ENCODE assay signal across 8 cellular contexts in the genomic region with DNA sequence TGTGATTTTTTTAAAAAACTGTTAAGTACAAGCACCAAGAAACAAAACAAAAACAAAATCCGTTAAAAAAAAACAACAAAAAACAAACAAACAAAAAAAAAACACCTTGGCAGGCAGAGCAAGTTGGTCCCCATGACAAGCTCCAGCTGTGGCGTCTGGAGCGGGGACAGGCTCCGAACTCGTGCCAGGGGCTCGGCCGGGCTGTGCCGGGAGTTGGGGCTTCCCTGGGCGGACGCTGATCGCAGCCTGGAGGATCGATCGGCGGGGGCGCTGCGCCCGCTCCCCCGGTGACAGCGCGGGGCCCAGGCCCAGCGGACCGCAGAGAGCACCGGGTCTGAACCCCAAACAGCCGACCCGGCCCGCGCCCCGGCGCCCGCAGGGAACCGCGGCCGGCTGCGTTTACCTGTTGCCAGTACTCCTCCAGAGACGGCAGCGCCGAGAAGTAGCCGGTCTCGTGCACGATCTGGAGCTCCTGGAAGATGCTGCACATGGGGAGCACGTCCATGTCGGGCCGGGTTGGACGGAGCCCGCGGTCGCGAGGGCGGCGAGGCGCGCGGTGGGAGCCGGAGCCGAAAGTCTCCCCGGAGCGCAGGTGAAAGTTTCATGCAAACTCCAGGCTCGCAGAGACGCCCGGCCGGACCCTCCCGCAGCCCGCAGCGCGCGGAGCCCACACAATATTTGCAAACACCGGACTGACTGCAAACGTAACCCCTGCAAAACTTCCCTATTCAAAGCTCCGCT. TPM values are rescaled to one million over a fixed set of nuclear protein-coding genes. Genes with fewer than 3 reads are reported as not detected.
DNase-seq lines count a peak whose midpoint lies in the region; ATAC-seq and TF ChIP-seq lines count a peak whose summit lies in the region.

A gene (minus strand): TSS at position 700 of the 741 bp plus-strand sequence. CDS start 195 bp downstream, at position 505.

- DNase-seq in NCI-H1694 (lab: John Stamatoyannopoulos, UW) (peak; percentile 9), NCI-H1694 treated with DMSO at 0.1 percent for 48 hours (lab: John Stamatoyannopoulos, UW) (no peak), cerebellar cortex (ENCODE audit: low spot score) (peak; percentile 29), GM19240 (ENCODE audit: insufficient read length, low spot score) (no peak)
- DNase-seq in stimulated activated CD4-positive, alpha-beta T cell treated with anti-CD3 and anti-CD28 coated beads, Interleukin-4, amount 100 ng/mL, for 4 hours: peak; percentile 43 to 49

- peak within 1 kb of the TSS; percentile 99 for H3K27ac ChIP-seq in layer of hippocampus (ENCODE audit: low read depth, low read length)

- no peaks in the 10 kb centered on the region for H3K27me3 ChIP-seq in layer of hippocampus (ENCODE audit: control insufficient read depth, insufficient read depth, low read length)

- ATAC-seq in HG02588 (IDR thresholded peaks at IDR 0.05; ENCODE audit: unreplicated experiment): peak; percentile 43

TF ChIP-seq in PFSK-1, 5 proteins besides CTCF, POLR2A, EP300 and RAD21:
- TF ChIP-seq POLR2AphosphoS5 (IDR thresholded peaks at IDR 0.05; ENCODE audit: low read depth, low read length) (no peak; the same call in 1 of the 2 replicates), TAF1 (IDR thresholded peaks at IDR 0.05; ENCODE audit: borderline replicate concordance, insufficient read depth, low read length) (peak; percentile 48; the same call in 1 of the 2 replicates), SIN3A (IDR thresholded peaks at IDR 0.05; ENCODE audit: borderline replicate concordance, insufficient read depth, low read length) (peak; percentile 81; the same call in 1 of the 2 replicates), FOXP2 (optimal IDR thresholded peaks at IDR 0.05; ENCODE audit: borderline replicate concordance, extremely low read depth, extremely low read length, insufficient read depth) (no peak)
- TF ChIP-seq, protein P1, sequence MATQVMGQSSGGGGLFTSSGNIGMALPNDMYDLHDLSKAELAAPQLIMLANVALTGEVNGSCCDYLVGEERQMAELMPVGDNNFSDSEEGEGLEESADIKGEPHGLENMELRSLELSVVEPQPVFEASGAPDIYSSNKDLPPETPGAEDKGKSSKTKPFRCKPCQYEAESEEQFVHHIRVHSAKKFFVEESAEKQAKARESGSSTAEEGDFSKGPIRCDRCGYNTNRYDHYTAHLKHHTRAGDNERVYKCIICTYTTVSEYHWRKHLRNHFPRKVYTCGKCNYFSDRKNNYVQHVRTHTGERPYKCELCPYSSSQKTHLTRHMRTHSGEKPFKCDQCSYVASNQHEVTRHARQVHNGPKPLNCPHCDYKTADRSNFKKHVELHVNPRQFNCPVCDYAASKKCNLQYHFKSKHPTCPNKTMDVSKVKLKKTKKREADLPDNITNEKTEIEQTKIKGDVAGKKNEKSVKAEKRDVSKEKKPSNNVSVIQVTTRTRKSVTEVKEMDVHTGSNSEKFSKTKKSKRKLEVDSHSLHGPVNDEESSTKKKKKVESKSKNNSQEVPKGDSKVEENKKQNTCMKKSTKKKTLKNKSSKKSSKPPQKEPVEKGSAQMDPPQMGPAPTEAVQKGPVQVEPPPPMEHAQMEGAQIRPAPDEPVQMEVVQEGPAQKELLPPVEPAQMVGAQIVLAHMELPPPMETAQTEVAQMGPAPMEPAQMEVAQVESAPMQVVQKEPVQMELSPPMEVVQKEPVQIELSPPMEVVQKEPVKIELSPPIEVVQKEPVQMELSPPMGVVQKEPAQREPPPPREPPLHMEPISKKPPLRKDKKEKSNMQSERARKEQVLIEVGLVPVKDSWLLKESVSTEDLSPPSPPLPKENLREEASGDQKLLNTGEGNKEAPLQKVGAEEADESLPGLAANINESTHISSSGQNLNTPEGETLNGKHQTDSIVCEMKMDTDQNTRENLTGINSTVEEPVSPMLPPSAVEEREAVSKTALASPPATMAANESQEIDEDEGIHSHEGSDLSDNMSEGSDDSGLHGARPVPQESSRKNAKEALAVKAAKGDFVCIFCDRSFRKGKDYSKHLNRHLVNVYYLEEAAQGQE (IDR thresholded peaks at IDR 0.05; ENCODE audit: insufficient read depth in 1 of 2, low read depth in 2 of 2, low read length in 2 of 2): no peak; a peak in 1 of 4 replicates
TF ChIP-seq in PFSK-1: peak in this region for 2.

RNA-seq across cellular contexts. Expression of the gene that starts here (rescaled TPM):
- polyA plus RNA-seq in PFSK-1 (2012; ENCODE audit: insufficient read length, low read depth): 54.0 TPM

Comparison
In these comparisons a context has a peak if more than half of its experiments do, and no peak if none do; other contexts are left out.
1. DNase-seq: peak in NCI-H1694 (single experiment), cerebellar cortex (single experiment) and stimulated activated CD4-positive, alpha-beta T cell treated with anti-CD3 and anti-CD28 coated beads, Interleukin-4, amount 100 ng/mL, for 4 hours (2 of 2); none in NCI-H1694 treated with DMSO at 0.1 percent for 48 hours (single experiment) and GM19240 (single experiment).